8 cellular contexts compared by ENCODE assay signal in genomic region chr17:36534117-36534880, GRCh38. TPM values are rescaled to one million over a fixed set of nuclear protein-coding genes. Genes with fewer than 3 reads are reported as not detected.
A peak's percentile ranks its signal among the peaks of the same experiment; 100 is the strongest.
DNase-seq lines count a peak whose midpoint lies in the region; ATAC-seq and TF ChIP-seq lines count a peak whose summit lies in the region.

Gene MYO19, minus strand, starts transcription at chr17:36534868. Its CDS starts 2,330 bp downstream, at chr17:36532538.

- DNase-seq in A673 (ENCODE audit: low spot score) = peak; percentile 70
- DNase-seq in NCI-H2227 (lab: John Stamatoyannopoulos, UW; ENCODE audit: unreplicated experiment) = peak; percentile 86
- peak; percentile 59 for DNase-seq in activated CD4-positive, CD25-positive, alpha-beta regulatory T cell treated with anti-CD3 and anti-CD28 coated beads, Interleukin-2, amount 50 U/mL, for 72 hours
- DNase-seq in coronary artery (ENCODE audit: low spot score) = peak; percentile 80
- peak; percentile 74 for DNase-seq in left lobe of liver (ENCODE audit: low spot score)
- DNase-seq in stimulated activated CD4-positive, alpha-beta T cell treated with anti-CD3 and anti-CD28 coated beads, Interleukin-4, amount 100 ng/mL, for 24 hours = peak; percentile 62

- H3K36me3 ChIP-seq in A673 (ENCODE audit: insufficient read depth, low read length, poor library complexity, severe bottlenecking) = peaks cover 8% of the 10 kb centered on the region

- ATAC-seq in GM18517 (IDR thresholded peaks at IDR 0.05; ENCODE audit: unreplicated experiment) = peak; percentile 32
- ATAC-seq in HG03108 (IDR thresholded peaks at IDR 0.05; ENCODE audit: unreplicated experiment) = peak; percentile 24
- peak; percentile 55 for ATAC-seq in left lobe of liver

- TF ChIP-seq CTCF in A673 (conservative IDR thresholded peaks at IDR 0.05; ENCODE audit: low read depth, low read length) = peak; percentile 51
- TF ChIP-seq CTCF in coronary artery (IDR thresholded peaks at IDR 0.05) = no peak

- intact Hi-C loops in A673 (cut with micrococcal nuclease; ENCODE audit: unreplicated experiment) = no loop called here

- CTCF ChIA-PET in A673 (lab: Charles Lee) = no interaction called here

- H3K27me3 ChIP-seq in A673 (replicated peaks; ENCODE audit: insufficient read depth, low read depth, low read length, poor library complexity) = no peaks in the 10 kb centered on the region

- H3K27ac ChIP-seq in A673 (ENCODE audit: low read depth, low read length, poor library complexity, severe bottlenecking) (peak within 1 kb of the TSS; percentile 92), coronary artery (peak within 1 kb of the TSS; percentile 88 to 97)

- no TSS peak for BruUV-seq in A673 (replicated peaks; lab: Mats Ljungman, UMichigan)

- peaks cover 4% of the 10 kb centered on the region for H3K4me1 ChIP-seq in A673 (ENCODE audit: insufficient read depth, low read length, poor library complexity, severe bottlenecking)

- POLR2A ChIA-PET in A673 (lab: Charles Lee; ENCODE audit: low non-redundant PET) = no interaction called here

- no peaks in the 10 kb centered on the region for H3K9me3 ChIP-seq in A673 (ENCODE audit: low read depth, low read length, poor library complexity, severe bottlenecking)

- peak within 1 kb of the TSS; percentile 62 for H3K4me3 ChIP-seq in A673 (ENCODE audit: low read depth, low read length, poor library complexity, severe bottlenecking)
- peak within 1 kb of the TSS; percentile 94 for H3K4me3 ChIP-seq in coronary artery

RNA-seq across cellular contexts. Expression of gene MYO19, which starts in this region (rescaled TPM):
- total RNA-seq in A673 (2021) (53.0 and 61.1 TPM in 2 replicates), left lobe of liver (22.2 TPM)

Comparison
In these comparisons a context has a peak if more than half of its experiments do, and no peak if none do; other contexts are left out.
1. Peak in every context shown above with its lines: DNase-seq, ATAC-seq, H3K4me3 ChIP-seq and H3K27ac ChIP-seq.